Comparison of ENCODE assay signal across 21 cellular contexts in the genomic region with DNA sequence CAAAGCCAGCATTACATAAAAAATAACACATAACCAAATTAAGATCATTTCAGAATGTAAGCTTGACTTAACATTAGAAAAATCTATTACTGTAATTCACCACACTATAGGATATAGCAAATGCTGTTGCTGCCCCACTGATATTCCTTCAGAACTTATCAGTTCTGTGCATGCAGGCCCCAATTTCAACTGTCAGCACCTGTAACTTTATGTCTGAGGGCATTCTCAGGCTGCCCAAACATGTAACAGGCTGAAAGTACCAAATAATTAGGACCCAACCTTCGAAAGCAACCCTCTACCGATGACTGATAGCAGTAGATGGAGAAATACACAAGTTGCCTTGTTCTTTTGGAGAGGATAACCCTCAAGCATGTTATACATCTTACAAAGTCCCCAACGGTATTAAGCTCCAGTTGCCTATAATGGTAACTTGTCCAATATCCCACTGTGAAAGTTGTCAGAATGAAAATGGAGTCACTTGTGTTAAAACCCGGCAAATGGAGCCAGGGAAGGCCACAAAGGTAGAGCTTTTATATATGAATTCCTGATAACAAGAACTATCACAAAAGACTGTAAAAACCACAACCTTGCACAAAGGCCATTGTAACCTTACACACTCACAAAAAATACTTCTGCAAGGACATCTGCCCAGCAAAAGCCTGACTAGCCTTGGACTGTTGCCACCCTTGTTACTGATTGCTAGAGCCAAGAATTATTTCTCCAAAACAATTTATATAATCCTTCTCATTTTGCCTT.
A peak's percentile ranks its signal among the peaks of the same experiment; 100 is the strongest.
DNase-seq lines count a peak whose midpoint lies in the region; ATAC-seq and TF ChIP-seq lines count a peak whose summit lies in the region.
"Had no signal": no experiment of that assay in that cellular context is flagged by ENCODE, and none has a peak within 500 bp of the region (broad histone marks: within the 10 kb centered on the region; RNA-seq: fewer than 3 reads in every experiment).

No MANE protein-coding gene starts in this region.

- peaks cover 8% of the 10 kb centered on the region for H3K4me1 Mint-ChIP-seq in activated CD4-positive, alpha-beta T cell treated with anti-CD3 and anti-CD28 coated beads, Interleukin-2, amount 10 ng/mL, durations not matched to agents 24 days and 14 days
- H3K4me1 Mint-ChIP-seq in Calu3 (ENCODE audit: low read depth, unreplicated experiment), result peaks cover 8% of the 10 kb centered on the region

- TF ChIP-seq CTCF in colonic mucosa (IDR thresholded peaks at IDR 0.05) (no peak), Calu3 (IDR thresholded peaks at IDR 0.05; ENCODE audit: unreplicated experiment) (no peak)

- no peaks in the 10 kb centered on the region for H3K27me3 ChIP-seq in colonic mucosa

- CTCF ChIA-PET in Calu3 (lab: Charles Lee), result no interaction called here

- no peaks in the 10 kb centered on the region for H3K36me3 ChIP-seq in colonic mucosa

- H3K4me3 Mint-ChIP-seq in activated CD4-positive, alpha-beta T cell treated with anti-CD3 and anti-CD28 coated beads, Interleukin-2, amount 10 ng/mL, durations not matched to agents 24 days and 14 days, result no peak overlapping the region
- H3K4me3 Mint-ChIP-seq in Calu3 (ENCODE audit: low read depth, unreplicated experiment), result no peak overlapping the region

- H3K27ac ChIP-seq in colonic mucosa, result no peak overlapping the region
- H3K27ac ChIP-seq: RWPE1 had no signal

- H3K9ac ChIP-seq in colonic mucosa (ENCODE audit: low read depth in 2 of 2, low read length in 2 of 2), result no peak overlapping the region

- no peak overlapping the region for H3K4me3 ChIP-seq in colonic mucosa

- H3K27me3 Mint-ChIP-seq in activated CD4-positive, alpha-beta T cell treated with anti-CD3 and anti-CD28 coated beads, Interleukin-2, amount 10 ng/mL, durations not matched to agents 24 days and 14 days, result no peaks in the 10 kb centered on the region
- no peaks in the 10 kb centered on the region for H3K27me3 Mint-ChIP-seq in Calu3 (ENCODE audit: unreplicated experiment)

- H3K36me3 Mint-ChIP-seq in activated CD4-positive, alpha-beta T cell treated with anti-CD3 and anti-CD28 coated beads, Interleukin-2, amount 10 ng/mL, durations not matched to agents 24 days and 14 days (ENCODE audit: low read depth), result peaks cover 51% of the 10 kb centered on the region
- peaks cover 8% of the 10 kb centered on the region for H3K36me3 Mint-ChIP-seq in Calu3 (ENCODE audit: insufficient read depth, unreplicated experiment)

- BruUV-seq in Calu3 (replicated peaks; lab: Mats Ljungman, UMichigan), result no TSS peak

- no peak overlapping the region for H3K27ac Mint-ChIP-seq in activated CD4-positive, alpha-beta T cell treated with anti-CD3 and anti-CD28 coated beads, Interleukin-2, amount 10 ng/mL, durations not matched to agents 24 days and 14 days
- no peak overlapping the region for H3K27ac Mint-ChIP-seq in Calu3 (ENCODE audit: unreplicated experiment)

- in situ Hi-C loops in G401 (cut with HindIII; ENCODE audit: low sequenced_read_pairs), result no loop called here

- peaks cover 6% of the 10 kb centered on the region for H3K4me1 ChIP-seq in colonic mucosa

- DNase-seq in activated CD4-positive, alpha-beta T cell treated with anti-CD3 and anti-CD28 coated beads, Interleukin-2, amount 10 ng/mL, durations not matched to agents 24 days and 14 days, result peak; percentile 29
- DNase-seq in activated CD4-positive, alpha-beta T cell treated with anti-CD3 and anti-CD28 coated beads, Interleukin-2, amount 50 U/mL, for 1 hour, result no peak
- DNase-seq in G401 (ENCODE audit: low spot score) (peak; percentile 65), colonic mucosa (peak; percentile 40), left lobe of liver (ENCODE audit: low spot score) (no peak), Calu3 (no peak)
- DNase-seq: 8988T, ACHN, DMS153, DND-41, H7, Karpas-422, NCI-H1092, NCI-H1417 treated with DMSO at 0.1 percent for 48 hours, NCI-H1694 treated with DMSO at 0.1 percent for 48 hours, NCI-H2227 treated with DMSO at 0.1 percent for 48 hours, NCI-H526 treated with DMSO at 0.1 percent for 48 hours had no signal

- no peaks in the 10 kb centered on the region for H3K9me3 Mint-ChIP-seq in activated CD4-positive, alpha-beta T cell treated with anti-CD3 and anti-CD28 coated beads, Interleukin-2, amount 10 ng/mL, durations not matched to agents 24 days and 14 days
- peaks cover 3% of the 10 kb centered on the region for H3K9me3 Mint-ChIP-seq in Calu3 (ENCODE audit: low read depth, unreplicated experiment)

- ATAC-seq in left lobe of liver, result peak; percentile 41
- no peak for ATAC-seq in GM21825 (IDR thresholded peaks at IDR 0.05; ENCODE audit: unreplicated experiment)
- ATAC-seq in GM21786 (IDR thresholded peaks at IDR 0.05; ENCODE audit: unreplicated experiment), result no peak
- ATAC-seq: Panc1 had no signal

- H3K9me3 ChIP-seq in colonic mucosa, result no peaks in the 10 kb centered on the region

- intact Hi-C loops in activated CD4-positive, alpha-beta T cell treated with anti-CD3 and anti-CD28 coated beads, Interleukin-2, amount 10 ng/mL, durations not matched to agents 24 days and 14 days (cut with micrococcal nuclease), result no loop called here
- intact Hi-C loops in colonic mucosa (cut with DNase I), result no loop called here
- intact Hi-C loops in Calu3 (cut with micrococcal nuclease; ENCODE audit: unreplicated experiment), result no loop called here

Comparison
In these comparisons a context has a peak if more than half of its experiments do, and no peak if none do; other contexts are left out.
1. DNase-seq: peak in activated CD4-positive, alpha-beta T cell treated with anti-CD3 and anti-CD28 coated beads, Interleukin-2, amount 10 ng/mL, durations not matched to agents 24 days and 14 days (single experiment), G401 (single experiment) and colonic mucosa (single experiment); none in activated CD4-positive, alpha-beta T cell treated with anti-CD3 and anti-CD28 coated beads, Interleukin-2, amount 50 U/mL, for 1 hour (single experiment), left lobe of liver (single experiment) and Calu3 (single experiment).